ENCODE assay signal across 9 cellular contexts in the genomic region with DNA sequence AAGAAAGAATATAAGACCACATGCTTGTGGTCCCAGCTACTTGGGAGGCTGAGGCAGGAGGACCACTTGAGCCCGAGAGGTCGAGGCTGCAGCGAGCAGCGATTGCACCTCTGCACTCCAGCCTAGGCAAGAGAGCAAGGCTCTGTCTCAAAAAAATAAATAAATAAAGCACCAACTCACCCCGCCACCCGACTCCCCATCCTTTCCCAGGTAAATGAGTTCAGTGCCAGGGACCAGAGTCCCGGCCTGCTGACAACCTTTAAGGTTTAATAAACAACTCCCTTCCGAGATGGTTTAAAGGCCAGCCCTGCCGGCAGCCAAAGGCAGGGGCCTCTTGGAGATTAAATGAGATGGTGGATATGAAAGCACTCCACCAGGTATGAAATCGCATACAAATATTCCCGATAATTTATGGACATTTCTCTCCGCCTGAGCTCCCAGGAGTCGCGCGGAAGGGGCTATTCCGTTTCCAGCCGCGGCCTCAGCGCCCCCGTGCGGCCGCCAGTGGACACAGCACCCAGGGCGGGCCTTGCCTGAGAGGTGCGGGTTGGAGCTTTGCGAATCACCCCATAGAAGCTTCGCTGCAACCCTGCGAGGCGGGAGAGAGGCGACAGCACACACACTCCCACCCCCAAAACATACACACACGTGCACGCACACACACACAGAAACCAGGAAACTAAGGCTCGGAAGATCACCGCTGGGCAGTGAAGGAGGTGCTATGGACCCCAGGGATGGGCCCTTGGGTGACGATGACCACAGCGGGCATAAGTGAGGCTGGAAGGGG. TPM values are rescaled to one million over a fixed set of nuclear protein-coding genes. Genes with fewer than 3 reads are reported as not detected.
A peak's percentile ranks its signal among the peaks of the same experiment; 100 is the strongest.
DNase-seq lines count a peak whose midpoint lies in the region; ATAC-seq and TF ChIP-seq lines count a peak whose summit lies in the region.
"Had no signal": no experiment of that assay in that cellular context is flagged by ENCODE, and none has a peak within 500 bp of the region (broad histone marks: within the 10 kb centered on the region; RNA-seq: fewer than 3 reads in every experiment).

No MANE protein-coding gene starts in this region.

- no peak overlapping the region for H3K27ac ChIP-seq in HUES6 (ENCODE audit: low read depth, low read length)
- no peak overlapping the region for H3K27ac ChIP-seq in SK-N-MC
- no peak overlapping the region for H3K27ac ChIP-seq in parathyroid adenoma

- H2AFZ ChIP-seq in parathyroid adenoma = peak overlapping the region; percentile 76

- TF ChIP-seq CTCF in parathyroid adenoma (IDR thresholded peaks at IDR 0.05) = peak; percentile 91

- ATAC-seq in HG03469 (IDR thresholded peaks at IDR 0.05; ENCODE audit: unreplicated experiment) (no peak), HG02623 (IDR thresholded peaks at IDR 0.05; ENCODE audit: unreplicated experiment) (no peak)

- peaks cover 26% of the 10 kb centered on the region for H3K27me3 Mint-ChIP-seq in activated naive CD4-positive, alpha-beta T cell treated with anti-CD3 and anti-CD28 coated beads for 36 hours (ENCODE audit: low read depth)

- H3K4me3 ChIP-seq in HUES6 (ENCODE audit: low read depth, low read length) (peak overlapping the region; percentile 38; the same call in 1 of the 2 replicates), SK-N-MC (peak overlapping the region; percentile 47; the same call in 1 of the 2 replicates), parathyroid adenoma (ENCODE audit: low read depth, low read length) (no peak overlapping the region)

- peak overlapping the region; percentile 51 for H3K4me2 ChIP-seq in parathyroid adenoma (ENCODE audit: low read length)

- peaks cover 8% of the 10 kb centered on the region for H3K4me1 Mint-ChIP-seq in activated naive CD4-positive, alpha-beta T cell treated with anti-CD3 and anti-CD28 coated beads for 36 hours (ENCODE audit: low read depth)

- H3K4me1 ChIP-seq in HUES6 (ENCODE audit: control insufficient read depth, insufficient read depth, low read length) (peaks cover 11% of the 10 kb centered on the region), parathyroid adenoma (peaks cover 5% of the 10 kb centered on the region)

- H3K9me3 ChIP-seq in HUES6 (ENCODE audit: control insufficient read depth, insufficient read depth, low read depth, low read length) = no peaks in the 10 kb centered on the region
- no peaks in the 10 kb centered on the region for H3K9me3 ChIP-seq in SK-N-MC (ENCODE audit: low read depth, low read length)
- no peaks in the 10 kb centered on the region for H3K9me3 ChIP-seq in parathyroid adenoma (ENCODE audit: control insufficient read depth, low read length)

- DNase-seq in D341Med (ENCODE audit: low spot score) (peak; percentile 93), SK-N-MC (ENCODE audit: low read depth, low spot score) (no peak), head of caudate nucleus (peak in 40 of 42 donors; percentile 52 to 89 (median 76))
- DNase-seq in activated naive CD4-positive, alpha-beta T cell treated with anti-CD3 and anti-CD28 coated beads for 36 hours = peak; percentile 69

- intact Hi-C loops in activated naive CD4-positive, alpha-beta T cell treated with anti-CD3 and anti-CD28 coated beads for 36 hours (cut with micrococcal nuclease) = loop anchor here (2.0 kb wide), 1 partner anchor 191 kb away; no protein-coding TSS in a partner anchor
- intact Hi-C loops in head of caudate nucleus (cut with DNase I) = no loop called here

- peaks cover 4% of the 10 kb centered on the region for H3K79me2 ChIP-seq in parathyroid adenoma

- CTCF ChIA-PET in activated naive CD4-positive, alpha-beta T cell treated with anti-CD3 and anti-CD28 coated beads for 36 hours (lab: Charles Lee) = interaction anchor here (0.7 to 2.4 kb wide), 14 partner anchors 8 to 198 kb away, joined by 3 to 12 read pairs (median 4); a partner anchor contains a TSS

- H3K9me3 Mint-ChIP-seq in activated naive CD4-positive, alpha-beta T cell treated with anti-CD3 and anti-CD28 coated beads for 36 hours = no peaks in the 10 kb centered on the region
- H3K9me3 Mint-ChIP-seq: T-helper 1 cell treated with Interleukin-12 subunit alpha and Interleukin-12 subunit beta and Interleukin-4 antibody, amounts not matched to agents 30 μg/mL and 1 μg/mL, for 36 hours had no signal

- H3K4me3 Mint-ChIP-seq in activated naive CD4-positive, alpha-beta T cell treated with anti-CD3 and anti-CD28 coated beads for 36 hours = no peak overlapping the region
- H3K4me3 Mint-ChIP-seq: T-helper 1 cell treated with Interleukin-12 subunit alpha and Interleukin-12 subunit beta and Interleukin-4 antibody, amounts not matched to agents 30 μg/mL and 1 μg/mL, for 36 hours had no signal

- H3K27ac Mint-ChIP-seq in activated naive CD4-positive, alpha-beta T cell treated with anti-CD3 and anti-CD28 coated beads for 36 hours = no peak overlapping the region
- H3K27ac Mint-ChIP-seq: T-helper 1 cell treated with Interleukin-12 subunit alpha and Interleukin-12 subunit beta and Interleukin-4 antibody, amounts not matched to agents 30 μg/mL and 1 μg/mL, for 36 hours had no signal

- H3K36me3 ChIP-seq in HUES6 (ENCODE audit: control insufficient read depth, insufficient read depth, low read length) = peaks cover 8% of the 10 kb centered on the region
- H3K36me3 ChIP-seq in SK-N-MC (ENCODE audit: insufficient read depth, low read length) = peaks cover 7% of the 10 kb centered on the region
- H3K36me3 ChIP-seq in parathyroid adenoma (ENCODE audit: control insufficient read depth, insufficient read depth, low read length) = no peaks in the 10 kb centered on the region

- peaks cover 10% of the 10 kb centered on the region for H3K36me3 Mint-ChIP-seq in activated naive CD4-positive, alpha-beta T cell treated with anti-CD3 and anti-CD28 coated beads for 36 hours (ENCODE audit: low read depth)

- peaks cover 35% of the 10 kb centered on the region for H3K27me3 ChIP-seq in HUES6 (ENCODE audit: control insufficient read depth, insufficient read depth, low read length)
- H3K27me3 ChIP-seq in parathyroid adenoma (ENCODE audit: control insufficient read depth, insufficient read depth, low read length) = peaks cover 4% of the 10 kb centered on the region

- no peak overlapping the region for H3K9ac ChIP-seq in HUES6 (ENCODE audit: low read length)
- no peak overlapping the region for H3K9ac ChIP-seq in SK-N-MC (ENCODE audit: insufficient read length)
- H3K9ac ChIP-seq in parathyroid adenoma = no peak overlapping the region

RNA-seq across cellular contexts. Expression of a gene that starts 4.0 kb away (rescaled TPM):
- total RNA-seq in activated naive CD4-positive, alpha-beta T cell treated with anti-CD3 and anti-CD28 coated beads for 36 hours = 1,000 to 10,000 TPM; 1,784 to 1,916 TPM

RNA-seq across cellular contexts. Expression of a gene that starts 13.9 kb away (rescaled TPM):
- total RNA-seq in activated naive CD4-positive, alpha-beta T cell treated with anti-CD3 and anti-CD28 coated beads for 36 hours = 1 to 10 TPM; 2.5 to 2.8 TPM
